ENCODE assay signal across 15 cellular contexts in genomic region chr20:58472273-58473018, GRCh38. TPM values are rescaled to one million over a fixed set of nuclear protein-coding genes. Genes with fewer than 3 reads are reported as not detected.
DNase-seq lines count a peak whose midpoint lies in the region; FAIRE-seq and TF ChIP-seq lines count a peak whose summit lies in the region.
"Had no signal": no experiment of that assay in that cellular context is flagged by ENCODE, and none has a peak within 500 bp of the region (broad histone marks: within the 10 kb centered on the region; RNA-seq: fewer than 3 reads in every experiment).

No MANE protein-coding gene starts in this region.

- no peaks in the 10 kb centered on the region for H3K9me3 Mint-ChIP-seq in activated CD4-positive, alpha-beta T cell treated with anti-CD3 and anti-CD28 coated beads, Interleukin-2, amount 10 ng/mL, durations not matched to agents 7 days and 5 days
- H3K9me3 Mint-ChIP-seq in type B pancreatic cell (peaks cover 8% of the 10 kb centered on the region), HFFc6 (0 out of 2 replicates have a peak, but pooled peaks cover 3% of the 10 kb centered on the region)
- H3K9me3 Mint-ChIP-seq: CD8-positive, alpha-beta memory T cell had no signal

- TF ChIP-seq CTCF in type B pancreatic cell (conservative IDR thresholded peaks at IDR 0.05) (no peak), HFFc6 (IDR thresholded peaks at IDR 0.05) (no peak)

- H3K9ac ChIP-seq in muscle layer of colon (ENCODE audit: low read length), result no peak overlapping the region
- H3K9ac ChIP-seq: BLaER1 had no signal

- CTCF ChIA-PET in activated CD4-positive, alpha-beta T cell treated with anti-CD3 and anti-CD28 coated beads, Interleukin-2, amount 10 ng/mL, durations not matched to agents 7 days and 5 days (lab: Charles Lee), result no interaction called here

- peak; percentile 86 for FAIRE-seq in HTR-8/SVneo (lab: Jason Lieb, UNC)
- no peak for FAIRE-seq in frontal cortex (lab: Jason Lieb, UNC)

- H3K4me1 Mint-ChIP-seq in activated CD4-positive, alpha-beta T cell treated with anti-CD3 and anti-CD28 coated beads, Interleukin-2, amount 10 ng/mL, durations not matched to agents 7 days and 5 days, result no peaks in the 10 kb centered on the region
- H3K4me1 Mint-ChIP-seq in type B pancreatic cell (ENCODE audit: unreplicated experiment), result peaks cover 8% of the 10 kb centered on the region
- H3K4me1 Mint-ChIP-seq in HFFc6 (ENCODE audit: low read depth), result no peaks in the 10 kb centered on the region
- H3K4me1 Mint-ChIP-seq: CD8-positive, alpha-beta memory T cell had no signal

- H3K4me1 ChIP-seq in muscle layer of colon (ENCODE audit: insufficient read depth, low read length), result peaks cover 53% of the 10 kb centered on the region
- H3K4me1 ChIP-seq: BLaER1, Caco-2 had no signal

- no peaks in the 10 kb centered on the region for H3K9me3 ChIP-seq in muscle layer of colon (ENCODE audit: low read length)
- H3K9me3 ChIP-seq: BLaER1 had no signal

- H3K4me3 Mint-ChIP-seq in activated CD4-positive, alpha-beta T cell treated with anti-CD3 and anti-CD28 coated beads, Interleukin-2, amount 10 ng/mL, durations not matched to agents 7 days and 5 days, result no peak overlapping the region
- H3K4me3 Mint-ChIP-seq in type B pancreatic cell (no peak overlapping the region), HFFc6 (no peak overlapping the region)
- H3K4me3 Mint-ChIP-seq: CD8-positive, alpha-beta memory T cell had no signal

- no peaks in the 10 kb centered on the region for H3K27me3 Mint-ChIP-seq in activated CD4-positive, alpha-beta T cell treated with anti-CD3 and anti-CD28 coated beads, Interleukin-2, amount 10 ng/mL, durations not matched to agents 7 days and 5 days
- H3K27me3 Mint-ChIP-seq in type B pancreatic cell (no peaks in the 10 kb centered on the region), HFFc6 (ENCODE audit: insufficient read depth) (no peaks in the 10 kb centered on the region; the same call in 1 of the 2 replicates)

- H3K36me3 Mint-ChIP-seq in activated CD4-positive, alpha-beta T cell treated with anti-CD3 and anti-CD28 coated beads, Interleukin-2, amount 10 ng/mL, durations not matched to agents 7 days and 5 days (ENCODE audit: low read depth), result no peaks in the 10 kb centered on the region
- no peaks in the 10 kb centered on the region for H3K36me3 Mint-ChIP-seq in type B pancreatic cell
- peaks cover 8% of the 10 kb centered on the region for H3K36me3 Mint-ChIP-seq in HFFc6 (ENCODE audit: low read depth)

- DNase-seq in activated CD4-positive, alpha-beta T cell treated with anti-CD3 and anti-CD28 coated beads, Interleukin-2, amount 10 ng/mL, durations not matched to agents 7 days and 5 days, result no peak
- no peak for DNase-seq in activated CD4-positive, alpha-beta T cell treated with anti-CD3 and anti-CD28 coated beads for 48 hours
- DNase-seq in HTR-8/SVneo (ENCODE audit: insufficient read length, low spot score), result no peak
- peak; percentile 55 for DNase-seq in type B pancreatic cell (ENCODE audit: extremely low spot score, unreplicated experiment)
- no peak for DNase-seq in HFFc6
- DNase-seq in frontal cortex (ENCODE audit: low spot score in 2 of 2), result no peak
- DNase-seq: 8988T; AML-193; CD8-positive, alpha-beta memory T cell; DND-41; GF-D8; HCEC 1CT had no signal

- H3K27ac ChIP-seq in muscle layer of colon (ENCODE audit: low read depth, low read length), result peak overlapping the region; percentile 40
- H3K27ac ChIP-seq: BLaER1 had no signal

- POLR2A ChIA-PET in activated CD4-positive, alpha-beta T cell treated with anti-CD3 and anti-CD28 coated beads, Interleukin-2, amount 10 ng/mL, durations not matched to agents 7 days and 5 days (lab: Charles Lee), result no interaction called here

- H3K27me3 ChIP-seq in muscle layer of colon (ENCODE audit: control insufficient read depth in 1 of 2, insufficient read depth in 2 of 2, low read length in 2 of 2), result no peaks in the 10 kb centered on the region
- H3K27me3 ChIP-seq: BLaER1 had no signal

- peak overlapping the region; percentile 51 for H3K27ac Mint-ChIP-seq in activated CD4-positive, alpha-beta T cell treated with anti-CD3 and anti-CD28 coated beads, Interleukin-2, amount 10 ng/mL, durations not matched to agents 7 days and 5 days
- H3K27ac Mint-ChIP-seq in type B pancreatic cell, result no peak overlapping the region
- no peak overlapping the region for H3K27ac Mint-ChIP-seq in HFFc6

- H3K36me3 ChIP-seq in muscle layer of colon (ENCODE audit: insufficient read depth, low read length), result no peaks in the 10 kb centered on the region
- H3K36me3 ChIP-seq: BLaER1 had no signal

- no peak overlapping the region for H3K4me3 ChIP-seq in muscle layer of colon (ENCODE audit: low read depth in 1 of 2, low read length in 2 of 2)
- H3K4me3 ChIP-seq: BLaER1 had no signal

RNA-seq across cellular contexts. Expression of gene APCDD1L, which starts 42.8 kb away (rescaled TPM):
- total RNA-seq in activated CD4-positive, alpha-beta T cell treated with anti-CD3 and anti-CD28 coated beads, Interleukin-2, amount 10 ng/mL, durations not matched to agents 7 days and 5 days, result not detected
- total RNA-seq in type B pancreatic cell (ENCODE audit: low replicate concordance) (0.26 and 0.53 TPM in 2 replicates), frontal cortex (not detected)
- 10 to 100 TPM; 14.5 to 43.3 (median 34.9) TPM for total RNA-seq in HFFc6 (2021; fragmentation: NEBNext Ultra II Directional; extraction: Animal tissue kit (Norgen Biotek cat#: 25700))
- total RNA-seq: Caco-2; CD8-positive, alpha-beta memory T cell had no signal

Comparison
In these comparisons a context has a peak if more than half of its experiments do, and no peak if none do; other contexts are left out.
1. RNA of gene APCDD1L, which starts 42.8 kb away (total RNA-seq): 14.5 to 43.3 TPM in HFFc6; 0.26 to 0.53 TPM in type B pancreatic cell, not detected in activated CD4-positive, alpha-beta T cell treated with anti-CD3 and anti-CD28 coated beads, Interleukin-2, amount 10 ng/mL, durations not matched to agents 7 days and 5 days and not detected in frontal cortex (single experiment); every median in the first group is over 10 times any median in the second.